ENCODE assay signal across 8 cellular contexts in the genomic region with DNA sequence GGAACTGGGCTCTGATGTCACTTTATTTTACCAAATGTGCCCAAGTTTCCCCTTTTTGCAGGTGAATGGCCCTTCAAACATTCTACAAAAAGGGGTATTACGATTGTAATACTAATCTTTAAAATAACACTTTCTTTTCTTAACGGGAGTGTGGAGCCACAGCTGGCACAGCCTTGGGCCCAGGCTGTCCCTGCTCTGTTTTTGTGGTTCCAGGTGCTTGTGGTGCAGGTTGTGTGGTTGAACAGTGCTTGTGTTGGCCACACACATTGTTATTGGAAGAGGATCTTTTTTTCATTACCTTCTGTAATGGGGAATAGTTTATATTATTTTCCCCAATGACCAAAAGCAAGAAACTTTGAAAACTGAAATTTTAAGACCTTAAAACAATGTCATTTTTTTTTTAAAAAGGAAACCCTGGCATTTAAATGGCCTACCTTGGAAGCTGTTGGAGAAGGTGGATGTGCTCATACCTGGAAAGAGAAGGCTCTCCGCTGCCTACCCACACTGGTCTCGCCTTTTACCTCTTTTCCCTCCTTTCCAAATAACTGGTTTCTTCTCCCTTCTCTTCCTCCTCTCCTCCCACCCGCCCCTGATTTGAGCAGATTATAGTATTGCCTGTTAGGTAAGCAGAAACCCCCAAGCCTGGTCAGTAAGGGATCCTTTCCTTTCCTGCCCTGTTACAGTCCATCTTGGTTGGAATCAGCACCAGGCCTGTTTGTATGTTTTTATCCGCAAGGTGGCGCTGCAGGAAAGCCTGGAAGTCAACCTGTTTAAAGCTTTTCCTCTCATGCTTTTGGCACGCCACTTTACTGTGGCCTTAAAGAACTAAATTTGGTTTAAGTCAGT. TPM values are rescaled to one million over a fixed set of nuclear protein-coding genes. Genes with fewer than 3 reads are reported as not detected.
DNase-seq lines count a peak whose midpoint lies in the region; ATAC-seq and TF ChIP-seq lines count a peak whose summit lies in the region.

No MANE protein-coding gene starts in this region.

- H3K36me3 Mint-ChIP-seq in activated naive CD4-positive, alpha-beta T cell treated with anti-CD3 and anti-CD28 coated beads, Interleukin-2, amount 50 U/mL, for 72 hours, result peaks cover 7 to 8% of the 10 kb centered on the region in 2 donors
- H3K36me3 Mint-ChIP-seq in progenitor cell of endocrine pancreas (ENCODE audit: insufficient read depth), result peaks cover 10% of the 10 kb centered on the region

- ATAC-seq in GM21786 (IDR thresholded peaks at IDR 0.05; ENCODE audit: unreplicated experiment), result peak; percentile 86
- ATAC-seq in activated naive CD4-positive, alpha-beta T cell treated with anti-CD3 and anti-CD28 coated beads, Interleukin-2, amount 50 U/mL, for 72 hours, result peak; percentile 58 to 75
- ATAC-seq in Right ventricle myocardium inferior, result peak; percentile 71

- peak overlapping the region in 1 of 2 donors; percentile 90 for H3K27ac Mint-ChIP-seq in activated naive CD4-positive, alpha-beta T cell treated with anti-CD3 and anti-CD28 coated beads, Interleukin-2, amount 50 U/mL, for 72 hours
- no peak overlapping the region for H3K27ac Mint-ChIP-seq in progenitor cell of endocrine pancreas

- no peak overlapping the region for H3K4me3 Mint-ChIP-seq in progenitor cell of endocrine pancreas (ENCODE audit: low read depth)

- DNase-seq in EL (peak; percentile 75), LoVo (ENCODE audit: low spot score) (peak; percentile 73), SKM-1 (lab: John Stamatoyannopoulos, UW; ENCODE audit: unreplicated experiment) (peak; percentile 52), Right ventricle myocardium inferior (ENCODE audit: missing footprints) (peak; percentile 71), progenitor cell of endocrine pancreas (ENCODE audit: low spot score, unreplicated experiment) (peak; percentile 77), vagina (ENCODE audit: extremely low spot score in 2 of 2) (no peak)
- peak; percentile 73 to 90 for DNase-seq in activated naive CD4-positive, alpha-beta T cell treated with anti-CD3 and anti-CD28 coated beads, Interleukin-2, amount 50 U/mL, for 72 hours (ENCODE audit: low spot score in 2 of 2)

- no peak for TF ChIP-seq POLR2A in vagina (IDR thresholded peaks at IDR 0.05)

- H3K9me3 ChIP-seq in vagina, result no peaks in the 10 kb centered on the region

- peaks cover 0 to 42% of the 10 kb centered on the region in 2 donors for H3K36me3 ChIP-seq in vagina

- no peaks in the 10 kb centered on the region for H3K4me1 Mint-ChIP-seq in progenitor cell of endocrine pancreas (ENCODE audit: low read depth)

- TF ChIP-seq CTCF in progenitor cell of endocrine pancreas (IDR thresholded peaks at IDR 0.05; ENCODE audit: unreplicated experiment) (peak; percentile 93), vagina (IDR thresholded peaks at IDR 0.05) (peak; percentile 54 to 69 (median 67))

- intact Hi-C loops in Right ventricle myocardium inferior (cut with DNase I) (no loop called here), vagina (cut with DNase I) (no loop called here)

- H3K27ac ChIP-seq in vagina, result no peak overlapping the region

- no peaks in the 10 kb centered on the region for H3K27me3 Mint-ChIP-seq in progenitor cell of endocrine pancreas

- H3K4me3 ChIP-seq in vagina, result no peak overlapping the region

- H3K9me3 Mint-ChIP-seq in activated naive CD4-positive, alpha-beta T cell treated with anti-CD3 and anti-CD28 coated beads, Interleukin-2, amount 50 U/mL, for 72 hours, result no peaks in the 10 kb centered on the region
- H3K9me3 Mint-ChIP-seq in progenitor cell of endocrine pancreas (ENCODE audit: low read depth), result no peaks in the 10 kb centered on the region

- no peaks in the 10 kb centered on the region for H3K4me1 ChIP-seq in vagina

- no peaks in the 10 kb centered on the region for H3K27me3 ChIP-seq in vagina

RNA-seq across cellular contexts. Expression of a gene that starts 28.6 kb away (rescaled TPM):
- total RNA-seq in activated naive CD4-positive, alpha-beta T cell treated with anti-CD3 and anti-CD28 coated beads, Interleukin-2, amount 50 U/mL, for 72 hours, result 10 to 100 TPM; 44.0 to 48.1 TPM
- 260 TPM for total RNA-seq in Right ventricle myocardium inferior
- 44.1 TPM in 2 replicates for total RNA-seq in progenitor cell of endocrine pancreas
- total RNA-seq in vagina, result 30.9 TPM

Comparison
In these comparisons a context has a peak if more than half of its experiments do, and no peak if none do; other contexts are left out.
1. DNase-seq: peak in EL (single experiment), LoVo (single experiment), SKM-1 (single experiment), activated naive CD4-positive, alpha-beta T cell treated with anti-CD3 and anti-CD28 coated beads, Interleukin-2, amount 50 U/mL, for 72 hours (2 of 2), Right ventricle myocardium inferior (single experiment) and progenitor cell of endocrine pancreas (single experiment); none in vagina (0 of 2).
2. Peak in every context shown above with its lines, with median percentiles within 50 percentile points of each other: ATAC-seq.